ENCODE assay signal across 11 cellular contexts in genomic region chr3:190012314-190012782, GRCh38.
DNase-seq lines count a peak whose midpoint lies in the region; ATAC-seq, FAIRE-seq and TF ChIP-seq lines count a peak whose summit lies in the region.
"Had no signal": no experiment of that assay in that cellular context is flagged by ENCODE, and none has a peak within 500 bp of the region (broad histone marks: within the 10 kb centered on the region; RNA-seq: fewer than 3 reads in every experiment).

No MANE protein-coding gene starts in this region.

- DNase-seq in ACHN: peak; percentile 81
- DNase-seq in cerebellar cortex (ENCODE audit: low spot score): peak; percentile 74
- DNase-seq in HepG2 (ENCODE audit: low spot score): peak; percentile 66
- no peak for DNase-seq in DMS 273 treated with DMSO at 0.1 percent for 48 hours (lab: John Stamatoyannopoulos, UW)
- no peak for DNase-seq in central memory CD4-positive, alpha-beta T cell
- no peak for DNase-seq in Karpas-422
- DNase-seq: activated gamma-delta T cell, foreskin melanocyte, occipital lobe had no signal

- BruUV-seq in HepG2 (replicated peaks; lab: Mats Ljungman, UMichigan): no TSS peak

- H3K27ac ChIP-seq in HepG2 (ENCODE audit: extremely low read length, insufficient read depth, low read length) (no peak overlapping the region), Karpas-422 (ENCODE audit: low read length) (no peak overlapping the region)

- H4K20me1 ChIP-seq in HepG2 (ENCODE audit: insufficient read depth, low read length) (no peaks in the 10 kb centered on the region), Karpas-422 (ENCODE audit: insufficient read depth, low read depth, low read length) (no peaks in the 10 kb centered on the region)

- ATAC-seq in HepG2 (peak; percentile 86), GM18511 (IDR thresholded peaks at IDR 0.05; ENCODE audit: unreplicated experiment) (no peak)

- no peak overlapping the region for H2AFZ ChIP-seq in HepG2 (ENCODE audit: low read length)
- H2AFZ ChIP-seq in Karpas-422 (ENCODE audit: low read length): no peak overlapping the region

- TF ChIP-seq EP300 in Ishikawa (IDR thresholded peaks at IDR 0.05; ENCODE audit: borderline replicate concordance) (peak; percentile 69; the same call in 1 of the 2 replicates), HepG2 (IDR thresholded peaks at IDR 0.05; ENCODE audit: low read depth in 2 of 2, low read length in 2 of 2) (no peak), HepG2 (CRISPR knock-in tag; IDR thresholded peaks at IDR 0.05; ENCODE audit: borderline replicate concordance) (no peak)

- H3K9ac ChIP-seq in HepG2 (ENCODE audit: insufficient read depth, low read depth, low read length) (no peak overlapping the region), Karpas-422 (ENCODE audit: low read length) (no peak overlapping the region)

- no peaks in the 10 kb centered on the region for H3K9me2 ChIP-seq in Karpas-422 (replicated peaks; ENCODE audit: insufficient read depth, low read length)

- CTCF ChIA-PET in HepG2 (lab: Yijun Ruan, JAX; ENCODE audit: low intra/inter-chr PET ratio, low total read pairs): no interaction called here

- H3K4me3 ChIP-seq in HepG2 (replicated peaks in 1 of 3; ENCODE audit: insufficient read depth in 1 of 3, low read depth in 2 of 3, low read length in 3 of 3): no peak overlapping the region
- no peak overlapping the region for H3K4me3 ChIP-seq in Karpas-422 (ENCODE audit: low read length)

- H3K79me2 ChIP-seq in HepG2 (ENCODE audit: insufficient read depth, low read length) (no peaks in the 10 kb centered on the region), Karpas-422 (ENCODE audit: low read length) (no peaks in the 10 kb centered on the region)

- H3K4me2 ChIP-seq in HepG2 (ENCODE audit: low read depth, low read length) (0 out of 2 replicates have a peak overlapping the region, but pooled peaks have one; percentile 11), Karpas-422 (ENCODE audit: low read depth, low read length, poor library complexity, severe bottlenecking) (no peak overlapping the region)

- intact Hi-C loops in HepG2 (cut with micrococcal nuclease; ENCODE audit: unreplicated experiment): no loop called here

- TF ChIP-seq RAD21 in Ishikawa (IDR thresholded peaks at IDR 0.05; ENCODE audit: low read depth) (no peak), HepG2 (CRISPR knock-in tag; IDR thresholded peaks at IDR 0.05) (no peak)

- no peaks in the 10 kb centered on the region for H3K9me3 ChIP-seq in HepG2 (ENCODE audit: low read length)
- H3K9me3 ChIP-seq in Karpas-422 (ENCODE audit: low read length): no peaks in the 10 kb centered on the region

- no peak for FAIRE-seq in HepG2 (lab: Jason Lieb, UNC)

- in situ Hi-C loops in ACHN (cut with HindIII; ENCODE audit: low pct_ligation_motif_present, low pct_unique_long_range_greater_than_20kb, low sequenced_read_pairs) (no loop called here), HepG2 (cut with HindIII; ENCODE audit: extremely low pct_ligation_motif_present, low pct_unique_long_range_greater_than_20kb) (no loop called here)

- peaks cover 13% of the 10 kb centered on the region for H3K4me1 ChIP-seq in HepG2 (ENCODE audit: insufficient read depth, low read length)
- no peaks in the 10 kb centered on the region for H3K4me1 ChIP-seq in Karpas-422 (ENCODE audit: low read length)

- TF ChIP-seq CTCF in HepG2 (CRISPR knock-in tag; IDR thresholded peaks at IDR 0.05): no peak

- no peak for TF ChIP-seq POLR2A in HepG2 (IDR thresholded peaks at IDR 0.05; ENCODE audit: insufficient read depth in 1 of 2, low read depth in 2 of 2, low read length in 2 of 2)

- WGBS in HepG2 (ENCODE audit: low lambda C conversion rate): under 1% methylated on average over 4 of the region's 4 CpGs

- POLR2A ChIA-PET in HepG2 (lab: Yijun Ruan, JAX): no interaction called here

- H3K36me3 ChIP-seq in HepG2 (replicated peaks in 1 of 2; ENCODE audit: control insufficient read depth in 1 of 2, insufficient read depth in 2 of 2, low read length in 2 of 2) (no peaks in the 10 kb centered on the region), Karpas-422 (ENCODE audit: insufficient read depth, low read length) (no peaks in the 10 kb centered on the region)

- H3K27me3 ChIP-seq in HepG2 (ENCODE audit: control insufficient read depth in 1 of 2, insufficient read depth in 2 of 2, low read length in 2 of 2): 0 out of 5 replicates have a peak, but pooled peaks cover 0 to 3% of the 10 kb centered on the region in 2 experiments
- no peaks in the 10 kb centered on the region for H3K27me3 ChIP-seq in Karpas-422 (ENCODE audit: low read length)

TF ChIP-seq in Ishikawa, 13 proteins besides CTCF, POLR2A, EP300 and RAD21:
- TF ChIP-seq CEBPB (IDR thresholded peaks at IDR 0.05) (no peak), NFIC (IDR thresholded peaks at IDR 0.05) (no peak), CREB1 (IDR thresholded peaks at IDR 0.05; ENCODE audit: low read depth) (no peak), FOXM1 (IDR thresholded peaks at IDR 0.05; ENCODE audit: borderline replicate concordance, low read depth) (no peak), EGR1 (IDR thresholded peaks at IDR 0.05) (no peak), YY1 (IDR thresholded peaks at IDR 0.05; ENCODE audit: low read depth) (no peak), TCF12 (IDR thresholded peaks at IDR 0.05; ENCODE audit: low read depth) (peak; percentile 66), TEAD4 (IDR thresholded peaks at IDR 0.05) (peak; percentile 85), USF1 (IDR thresholded peaks at IDR 0.05) (no peak), ZBTB7A (IDR thresholded peaks at IDR 0.05; ENCODE audit: low read depth) (no peak)
- TF ChIP-seq, protein P1, sequence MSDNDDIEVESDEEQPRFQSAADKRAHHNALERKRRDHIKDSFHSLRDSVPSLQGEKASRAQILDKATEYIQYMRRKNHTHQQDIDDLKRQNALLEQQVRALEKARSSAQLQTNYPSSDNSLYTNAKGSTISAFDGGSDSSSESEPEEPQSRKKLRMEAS (IDR thresholded peaks at IDR 0.05): peak; percentile 26; the same call in 1 of the 2 replicates
TF ChIP-seq in Ishikawa: peak in this region for 3.

TF ChIP-seq in HepG2, 621 proteins besides CTCF, POLR2A, EP300 and RAD21:
- TF ChIP-seq ARID3A (IDR thresholded peaks at IDR 0.05; ENCODE audit: low read depth, low read length) (peak; percentile 46; the same call in 1 of the 2 replicates), ATF3 (CRISPR knock-in tag; IDR thresholded peaks at IDR 0.05) (peak; percentile 56; the same call in 1 of the 2 replicates), MTERF4 (CRISPR knock-in tag; IDR thresholded peaks at IDR 0.05) (no peak), SAP130 (CRISPR knock-in tag; IDR thresholded peaks at IDR 0.05; ENCODE audit: low read depth) (no peak), FOSL1 (CRISPR knock-in tag; IDR thresholded peaks at IDR 0.05; ENCODE audit: borderline replicate concordance) (peak; percentile 47; the same call in 1 of the 2 replicates), ZNF737 (CRISPR knock-in tag; IDR thresholded peaks at IDR 0.05; ENCODE audit: borderline replicate concordance) (no peak), ARNT2 (CRISPR knock-in tag; IDR thresholded peaks at IDR 0.05; ENCODE audit: low read depth) (no peak), FOSL2 (CRISPR knock-in tag; IDR thresholded peaks at IDR 0.05) (peak; percentile 81), ZNF557 (CRISPR knock-in tag; IDR thresholded peaks at IDR 0.05) (no peak), TEAD3 (CRISPR knock-in tag; optimal IDR thresholded peaks at IDR 0.05; ENCODE audit: borderline replicate concordance) (peak; percentile 43)

Comparison
In these comparisons a context has a peak if more than half of its experiments do, and no peak if none do; other contexts are left out.
1. DNase-seq: peak in ACHN (single experiment), cerebellar cortex (single experiment) and HepG2 (single experiment); none in DMS 273 treated with DMSO at 0.1 percent for 48 hours (single experiment), central memory CD4-positive, alpha-beta T cell (single experiment) and Karpas-422 (single experiment).